Comparison of ENCODE assay signal across 22 cellular contexts in the genomic region with DNA sequence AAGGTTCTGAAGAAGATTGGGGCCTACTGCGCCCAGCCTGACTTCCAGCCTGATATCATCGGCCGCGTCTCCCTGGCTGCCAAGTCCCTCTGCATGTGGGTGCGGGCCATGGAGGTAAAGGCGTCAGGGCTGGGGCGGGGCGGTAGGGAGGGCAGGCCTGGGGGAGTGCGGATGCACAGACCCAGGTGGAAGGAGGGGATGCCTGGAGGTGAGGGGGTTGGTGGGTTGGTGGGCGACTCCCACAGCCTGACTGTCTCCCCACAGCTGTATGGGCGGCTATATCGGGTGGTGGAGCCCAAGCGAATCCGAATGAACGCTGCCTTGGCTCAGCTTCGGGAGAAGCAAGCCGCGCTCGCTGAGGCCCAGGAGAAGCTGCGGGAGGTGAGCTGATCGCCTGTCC. TPM values are rescaled to one million over a fixed set of nuclear protein-coding genes. Genes with fewer than 3 reads are reported as not detected.
"Had no signal": no experiment of that assay in that cellular context is flagged by ENCODE, and none has a peak within 500 bp of the region (broad histone marks: within the 10 kb centered on the region; RNA-seq: fewer than 3 reads in every experiment).

No MANE protein-coding gene starts in this region.

- FAIRE-seq: endometrium, frontal cortex had no signal

- H3K9ac ChIP-seq: neural progenitor cell had no signal

- H3K9me3 ChIP-seq: heart left ventricle, lower lobe of right lung, stomach, thoracic aorta, transverse colon had no signal

- H3K27me3 ChIP-seq: neural progenitor cell had no signal

- H3K4me3 Mint-ChIP-seq: memory B cell, mesothelial cell of epicardium, natural killer cell, neural progenitor cell had no signal

- H3K36me3 Mint-ChIP-seq: memory B cell, mesothelial cell of epicardium, natural killer cell, neural progenitor cell had no signal

- H3K4me1 ChIP-seq: heart left ventricle, lower lobe of right lung, neural progenitor cell had no signal

- H3K27ac ChIP-seq: dorsolateral prefrontal cortex, heart left ventricle, lower lobe of right lung, neural progenitor cell, skin epidermis, stomach, thoracic aorta, transverse colon had no signal

- H3K36me3 ChIP-seq: heart left ventricle, lower lobe of right lung, neural progenitor cell, stomach, thoracic aorta, transverse colon had no signal

- ATAC-seq: esophagus mucosa, heart left ventricle, natural killer cell had no signal

- H3K9me3 Mint-ChIP-seq: memory B cell, mesothelial cell of epicardium, natural killer cell had no signal

- H2AFZ ChIP-seq: neural progenitor cell had no signal

- DNase-seq: cortex of kidney; dorsolateral prefrontal cortex; effector CD8-positive, alpha-beta T cell; heart left ventricle; hippocampal formation; natural killer cell; occipital lobe; stimulated activated CD4-positive, alpha-beta T cell treated with anti-CD3 and anti-CD28 coated beads, Interleukin-12 subunit alpha, Interleukin-12 subunit beta, amount 100 ng/mL, for 4 hours; stimulated activated naive CD4-positive, alpha-beta T cell; stomach; substantia nigra; transverse colon had no signal

- H3K4me2 ChIP-seq: neural progenitor cell had no signal

- H3K4me1 Mint-ChIP-seq: natural killer cell, neural progenitor cell had no signal

- H3K27ac Mint-ChIP-seq: memory B cell, mesothelial cell of epicardium, natural killer cell, neural progenitor cell had no signal

- H3K4me3 ChIP-seq: dorsolateral prefrontal cortex, heart left ventricle, lower lobe of right lung, neural progenitor cell, skin epidermis, stomach, thoracic aorta, transverse colon had no signal

RNA-seq across cellular contexts. Expression of gene TMEM88, which starts 47.7 kb away (rescaled TPM):
- polyA plus RNA-seq: fibroblast of lung had no signal
